Comparison of ENCODE assay signal across 1 cellular context in genomic region chr6:11727995-11728961, GRCh38.
TF ChIP-seq lines count a peak whose summit lies in the region.

No MANE protein-coding gene starts in this region.

TF ChIP-seq in HepG2, 621 proteins besides CTCF, POLR2A, EP300 and RAD21 (continued from another document):
- TF ChIP-seq ZNF513 (CRISPR knock-in tag; conservative IDR thresholded peaks at IDR 0.05), result no peak
